In genomic region chr9:136090060-136090735, GRCh38 we compare ENCODE assay signal across 9 cellular contexts. TPM values are rescaled to one million over a fixed set of nuclear protein-coding genes. Genes with fewer than 3 reads are reported as not detected.
DNase-seq lines count a peak whose midpoint lies in the region; ATAC-seq, FAIRE-seq and TF ChIP-seq lines count a peak whose summit lies in the region.
"Had no signal": no experiment of that assay in that cellular context is flagged by ENCODE, and none has a peak within 500 bp of the region (broad histone marks: within the 10 kb centered on the region; RNA-seq: fewer than 3 reads in every experiment).

No MANE protein-coding gene starts in this region.

- no peak overlapping the region for H3K4me3 ChIP-seq in A549
- H3K4me3 ChIP-seq in HUES64 (ENCODE audit: low read length): no peak overlapping the region
- no peak overlapping the region for H3K4me3 ChIP-seq in dorsolateral prefrontal cortex
- peak overlapping the region in 1 of 2 experiments; percentile 49 for H3K4me3 ChIP-seq in neutrophil (ENCODE audit: low read depth in 1 of 2, low read length in 1 of 2)
- H3K4me3 ChIP-seq: left lung had no signal

- TF ChIP-seq CTCF in A549 (IDR thresholded peaks at IDR 0.05) (no peak), dorsolateral prefrontal cortex (IDR thresholded peaks at IDR 0.05 in 54 of 56, conservative IDR thresholded peaks at IDR 0.05 in 2 of 56; ENCODE audit: low read depth in 1 of 56, partially characterized antibody in 56 of 56) (no peak), neutrophil (IDR thresholded peaks at IDR 0.05) (no peak)

- H3K4me2 ChIP-seq in A549: peak overlapping the region; percentile 97

- intact Hi-C loops in dorsolateral prefrontal cortex (cut with DNase I): loop anchor here in 1 of 2 donors (2.0 kb wide), 1 partner anchor 33 kb away; no protein-coding TSS in a partner anchor

- FAIRE-seq in A549 (lab: Jason Lieb, UNC): no peak

- no peak for ATAC-seq in A549
- ATAC-seq in HG02610 (IDR thresholded peaks at IDR 0.05; ENCODE audit: unreplicated experiment): no peak
- ATAC-seq: left lung had no signal

- H3K36me3 ChIP-seq in HUES64 (ENCODE audit: insufficient read depth, low read length) (no peaks in the 10 kb centered on the region), neutrophil (no peaks in the 10 kb centered on the region)

- TF ChIP-seq RAD21 in A549 (conservative IDR thresholded peaks at IDR 0.05 in 1 of 2, IDR thresholded peaks at IDR 0.05 in 1 of 2): no peak

- peaks cover 15% of the 10 kb centered on the region for H3K27me3 ChIP-seq in HUES64 (ENCODE audit: insufficient read depth, low read length)
- no peaks in the 10 kb centered on the region for H3K27me3 ChIP-seq in dorsolateral prefrontal cortex
- H3K27me3 ChIP-seq in neutrophil: no peaks in the 10 kb centered on the region
- H3K27me3 ChIP-seq: left lung had no signal

- 83% methylated on average over 9 of the region's 9 CpGs for WGBS in A549 (ENCODE audit: missing lambda C conversion rate)
- 83% methylated on average over 9 of the region's 9 CpGs for WGBS in HUES64

- no peak for TF ChIP-seq EP300 in A549 (IDR thresholded peaks at IDR 0.05)

- POLR2A ChIA-PET in A549 (lab: Yijun Ruan, JAX): interaction anchor here (0.7 to 2.0 kb wide), 3 partner anchors 28 to 38 kb away, joined by 3 to 9 read pairs (median 5); no protein-coding TSS in a partner anchor

- H3K27ac ChIP-seq in A549 (peak overlapping the region in 1 of 2 experiments; percentile 92; a peak in 3 of 6 replicates), HUES64 (ENCODE audit: low read depth, low read length) (peak overlapping the region; percentile 51), dorsolateral prefrontal cortex (peak overlapping the region in 38 of 59 donors; percentile 11 to 94 (median 64)), neutrophil (peak overlapping the region; percentile 75)

- no peak overlapping the region; the same call in 1 of the 2 replicates for H3K9ac ChIP-seq in HUES64 (ENCODE audit: low read depth, low read length)

- H3K9me3 ChIP-seq in A549 (no peaks in the 10 kb centered on the region), HUES64 (ENCODE audit: insufficient read depth, low read depth, low read length) (no peaks in the 10 kb centered on the region), neutrophil (no peaks in the 10 kb centered on the region)
- H3K9me3 ChIP-seq: left lung had no signal

- peaks cover 48% of the 10 kb centered on the region for H3K4me1 ChIP-seq in A549
- peaks cover 21% of the 10 kb centered on the region for H3K4me1 ChIP-seq in HUES64 (ENCODE audit: insufficient read depth, low read length)
- H3K4me1 ChIP-seq in neutrophil (ENCODE audit: control insufficient read depth in 1 of 2, insufficient read depth in 1 of 2, low read depth in 1 of 2, low read length in 1 of 2): peaks cover 43 to 65% of the 10 kb centered on the region in 2 experiments

- CTCF ChIA-PET in A549 (lab: Yijun Ruan, JAX): interaction anchor here (0.6 to 4.2 kb wide), 24 partner anchors 10 to 838 kb away, joined by 3 to 94 read pairs (median 4); partner anchors contain the start of gene TMEM250

- no peak for TF ChIP-seq POLR2A in A549 (IDR thresholded peaks at IDR 0.05; ENCODE audit: low read length)

- DNase-seq in A549 (ENCODE audit: low read depth in 1 of 2, low spot score in 1 of 2) (no peak), dorsolateral prefrontal cortex (peak in 1 of 10 donors; percentile 33), C1 segment of cervical spinal cord (lab: John Stamatoyannopoulos, UW) (no peak), SHP77 treated with DMSO at 0.1 percent for 48 hours (lab: John Stamatoyannopoulos, UW) (no peak), activated gamma-delta T cell treated with Interleukin-2 at 50 U/mL for 16 hours (no peak)

TF ChIP-seq in A549, 52 proteins besides CTCF, POLR2A, EP300 and RAD21:
- no peak for TF ChIP-seq NPAS2 (CRISPR knock-in tag; IDR thresholded peaks at IDR 0.05; ENCODE audit: borderline replicate concordance)
- TF ChIP-seq FOSB (CRISPR knock-in tag; IDR thresholded peaks at IDR 0.05): no peak
- no peak for TF ChIP-seq CHD4 (IDR thresholded peaks at IDR 0.05; ENCODE audit: borderline replicate concordance)
- TF ChIP-seq CBX2 (IDR thresholded peaks at IDR 0.05; ENCODE audit: borderline replicate concordance, low read depth): no peak
- TF ChIP-seq ZSCAN20 (CRISPR knock-in tag; IDR thresholded peaks at IDR 0.05): no peak
- TF ChIP-seq HES2 (IDR thresholded peaks at IDR 0.05): no peak
- no peak for TF ChIP-seq JUNB (IDR thresholded peaks at IDR 0.05)
- no peak for TF ChIP-seq KDM1A (IDR thresholded peaks at IDR 0.05; ENCODE audit: low read depth)
- no peak for TF ChIP-seq FOSL2 (IDR thresholded peaks at IDR 0.05)
- no peak for TF ChIP-seq FOSL2 (CRISPR knock-in tag; IDR thresholded peaks at IDR 0.05)
- TF ChIP-seq EHMT2 (IDR thresholded peaks at IDR 0.05; ENCODE audit: low read depth): no peak
- TF ChIP-seq GATA3 (IDR thresholded peaks at IDR 0.05; ENCODE audit: borderline replicate concordance): no peak
- TF ChIP-seq BCL3 (IDR thresholded peaks at IDR 0.05): no peak
- no peak for TF ChIP-seq ZFP36 (IDR thresholded peaks at IDR 0.05; ENCODE audit: borderline replicate concordance, partially characterized antibody)
- TF ChIP-seq, protein P1, sequence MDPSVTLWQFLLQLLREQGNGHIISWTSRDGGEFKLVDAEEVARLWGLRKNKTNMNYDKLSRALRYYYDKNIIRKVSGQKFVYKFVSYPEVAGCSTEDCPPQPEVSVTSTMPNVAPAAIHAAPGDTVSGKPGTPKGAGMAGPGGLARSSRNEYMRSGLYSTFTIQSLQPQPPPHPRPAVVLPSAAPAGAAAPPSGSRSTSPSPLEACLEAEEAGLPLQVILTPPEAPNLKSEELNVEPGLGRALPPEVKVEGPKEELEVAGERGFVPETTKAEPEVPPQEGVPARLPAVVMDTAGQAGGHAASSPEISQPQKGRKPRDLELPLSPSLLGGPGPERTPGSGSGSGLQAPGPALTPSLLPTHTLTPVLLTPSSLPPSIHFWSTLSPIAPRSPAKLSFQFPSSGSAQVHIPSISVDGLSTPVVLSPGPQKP (IDR thresholded peaks at IDR 0.05; ENCODE audit: low read depth, low read length): no peak
- no peak for TF ChIP-seq MAFK (IDR thresholded peaks at IDR 0.05; ENCODE audit: partially characterized antibody)
TF ChIP-seq in A549: peak in this region for 0.

RNA-seq across cellular contexts. Expression of gene NACC2, which starts 4.9 kb away (rescaled TPM):
- 12.7 and 16.1 TPM in 2 replicates for polyA plus RNA-seq in A549 (2011; rRNA removed)
- 24.7 and 31.7 TPM in 2 replicates for polyA plus RNA-seq in A549 (2012; cell fraction: cytosol; rRNA removed)
- polyA plus RNA-seq in A549 (2012; cell fraction: nucleus; rRNA removed): 60.5 and 64.5 TPM in 2 replicates
- polyA plus RNA-seq in A549 (2017; fragmentation: RNase III; extraction: RNeasy Plus Mini Kit Qiagen cat#74134 plus additional on column Dnase treatment): 28.4 to 29.5 TPM (median 29.2 TPM) in 3 replicates
- polyA minus RNA-seq in A549 (2011; rRNA and poly(A)+ RNA removed): 16.6 and 18.9 TPM in 2 replicates
- polyA plus RNA-seq in HUES64 (2013, experiment 1 of 2): 6.4 TPM
- 7.7 TPM for polyA plus RNA-seq in HUES64 (2013, experiment 2 of 2)
- 100 to 1,000 TPM in 46 of 120 experiments, 10 to 100 TPM in 74; 55.9 to 246 (median 94.8) TPM for total RNA-seq in dorsolateral prefrontal cortex

RNA-seq across cellular contexts. Expression of gene TMEM250, which starts 28.5 kb away (rescaled TPM):
- polyA plus RNA-seq in A549 (2011; rRNA removed) (13.0 and 15.3 TPM in 2 replicates), A549 (2017; fragmentation: RNase III; extraction: RNeasy Plus Mini Kit Qiagen cat#74134 plus additional on column Dnase treatment) (31.4 to 35.2 TPM (median 34.0 TPM) in 3 replicates)
- polyA plus RNA-seq in A549 (2012; cell fraction: cytosol; rRNA removed): 19.7 and 31.3 TPM in 2 replicates
- polyA plus RNA-seq in A549 (2012; cell fraction: nucleus; rRNA removed): 34.7 and 47.6 TPM in 2 replicates
- 16.1 and 19.3 TPM in 2 replicates for polyA minus RNA-seq in A549 (2011; rRNA and poly(A)+ RNA removed)
- polyA plus RNA-seq in HUES64 (2013, experiment 1 of 2): 31.5 TPM
- 29.2 TPM for polyA plus RNA-seq in HUES64 (2013, experiment 2 of 2)
- total RNA-seq in dorsolateral prefrontal cortex: 10 to 100 TPM; 19.3 to 53.2 (median 34.1) TPM
